In the genomic region with DNA sequence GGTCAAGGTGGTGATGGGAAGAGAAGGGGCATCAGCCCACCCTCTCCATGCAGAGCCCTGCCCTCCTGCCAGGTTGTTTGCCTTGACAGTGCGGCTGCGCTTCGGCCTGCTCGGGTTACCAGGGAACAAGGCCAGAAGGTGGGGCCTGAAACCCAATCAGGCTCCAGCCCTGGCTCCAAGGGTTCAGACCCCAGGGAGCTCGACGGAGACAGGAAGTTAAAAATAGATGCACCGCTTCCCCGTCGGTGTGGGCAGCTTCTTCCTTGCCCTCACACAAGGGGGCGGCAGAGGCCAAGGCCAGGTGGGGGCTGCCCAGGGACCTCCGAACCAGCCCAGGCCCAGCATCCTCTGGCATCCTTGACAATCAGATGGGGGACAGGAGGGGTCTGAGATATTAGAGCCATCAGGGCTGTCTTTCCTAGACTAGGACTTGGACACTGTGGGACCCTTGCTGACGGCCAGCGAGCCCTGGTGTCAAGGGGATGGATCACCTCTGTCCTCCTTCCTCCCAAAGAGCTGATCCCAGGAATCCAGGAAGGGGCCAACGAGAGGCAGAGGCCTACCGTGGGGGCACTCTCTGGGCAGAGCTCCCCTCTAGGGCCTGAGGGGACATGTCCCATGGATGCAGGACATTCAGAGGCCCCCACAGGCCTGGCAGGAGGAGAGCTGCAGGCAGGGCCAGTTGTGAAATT, we compare ENCODE assay signal across 8 cellular contexts.
DNase-seq lines count a peak whose midpoint lies in the region; ATAC-seq and TF ChIP-seq lines count a peak whose summit lies in the region.

No MANE protein-coding gene starts in this region.

- no peaks in the 10 kb centered on the region; the same call in 1 of the 2 replicates for H3K27me3 ChIP-seq in GM06990 (replicated peaks; ENCODE audit: control insufficient read depth, insufficient read depth, low read length)

- no peaks in the 10 kb centered on the region for H3K4me1 Mint-ChIP-seq in activated CD8-positive, alpha-beta T cell treated with anti-CD3 and anti-CD28 coated beads for 36 hours (ENCODE audit: low read depth)

- DNase-seq in GM06990 (ENCODE audit: extremely low read depth, insufficient read length) (no peak), NCI-H1092 (lab: John Stamatoyannopoulos, UW) (peak; percentile 20), left ventricle myocardium superior (peak; percentile 79)
- DNase-seq in activated CD8-positive, alpha-beta T cell treated with anti-CD3 and anti-CD28 coated beads for 36 hours: peak; percentile 53
- peak; percentile 11 to 26 (median 13) for DNase-seq in stimulated activated CD4-positive, alpha-beta T cell treated with anti-CD3 and anti-CD28 coated beads, TNF-alpha, amount 100 ng/mL, for 48 hours (ENCODE audit: low read depth in 3 of 3)
- DNase-seq in activated effector memory CD4-positive, alpha-beta T cell treated with Interleukin-2 at 50 U/mL for 16 hours: no peak

- ATAC-seq in activated CD8-positive, alpha-beta T cell treated with anti-CD3 and anti-CD28 coated beads for 36 hours: peak; percentile 69
- peak; percentile 78 for ATAC-seq in left ventricle myocardium superior
- no peak for ATAC-seq in HG03460 (IDR thresholded peaks at IDR 0.05; ENCODE audit: unreplicated experiment)
- no peak for ATAC-seq in GM21515 (IDR thresholded peaks at IDR 0.05; ENCODE audit: unreplicated experiment)

- H3K36me3 ChIP-seq in GM06990 (ENCODE audit: control insufficient read depth, insufficient read depth, low read length): no peaks in the 10 kb centered on the region

- intact Hi-C loops in activated CD8-positive, alpha-beta T cell treated with anti-CD3 and anti-CD28 coated beads for 36 hours (cut with micrococcal nuclease): no loop called here
- intact Hi-C loops in left ventricle myocardium superior (cut with micrococcal nuclease): no loop called here

- POLR2A ChIA-PET in activated CD8-positive, alpha-beta T cell treated with anti-CD3 and anti-CD28 coated beads for 36 hours (lab: Charles Lee): no interaction called here

- no peak overlapping the region for H3K4me3 ChIP-seq in GM06990 (replicated peaks; ENCODE audit: low read depth, low read length)

- no peaks in the 10 kb centered on the region for H3K27me3 Mint-ChIP-seq in activated CD8-positive, alpha-beta T cell treated with anti-CD3 and anti-CD28 coated beads for 36 hours

- H3K4me3 Mint-ChIP-seq in activated CD8-positive, alpha-beta T cell treated with anti-CD3 and anti-CD28 coated beads for 36 hours: no peak overlapping the region

- TF ChIP-seq CTCF in GM06990 (IDR thresholded peaks at IDR 0.05; ENCODE audit: insufficient read depth, low read length, poor library complexity, severe bottlenecking): peak; percentile 54
- peak; percentile 45 for TF ChIP-seq CTCF in activated CD8-positive, alpha-beta T cell treated with anti-CD3 and anti-CD28 coated beads for 36 hours (IDR thresholded peaks at IDR 0.05)

- H3K36me3 Mint-ChIP-seq in activated CD8-positive, alpha-beta T cell treated with anti-CD3 and anti-CD28 coated beads for 36 hours (ENCODE audit: low read depth): no peaks in the 10 kb centered on the region

- no peak overlapping the region for H3K27ac Mint-ChIP-seq in activated CD8-positive, alpha-beta T cell treated with anti-CD3 and anti-CD28 coated beads for 36 hours

- H3K9me3 Mint-ChIP-seq in activated CD8-positive, alpha-beta T cell treated with anti-CD3 and anti-CD28 coated beads for 36 hours: no peaks in the 10 kb centered on the region

- CTCF ChIA-PET in activated CD8-positive, alpha-beta T cell treated with anti-CD3 and anti-CD28 coated beads for 36 hours (lab: Charles Lee): interaction anchor here (0.6 to 2.4 kb wide), 15 partner anchors 8 to 286 kb away, joined by 3 to 23 read pairs (median 3); partner anchors contain the start of gene RIPOR3

Comparison
In these comparisons a context has a peak if more than half of its experiments do, and no peak if none do; other contexts are left out.
1. DNase-seq: peak in NCI-H1092 (single experiment), activated CD8-positive, alpha-beta T cell treated with anti-CD3 and anti-CD28 coated beads for 36 hours (single experiment), left ventricle myocardium superior (single experiment) and stimulated activated CD4-positive, alpha-beta T cell treated with anti-CD3 and anti-CD28 coated beads, TNF-alpha, amount 100 ng/mL, for 48 hours (3 of 3); none in GM06990 (single experiment) and activated effector memory CD4-positive, alpha-beta T cell treated with Interleukin-2 at 50 U/mL for 16 hours (single experiment).
2. ATAC-seq: peak in activated CD8-positive, alpha-beta T cell treated with anti-CD3 and anti-CD28 coated beads for 36 hours (single experiment) and left ventricle myocardium superior (single experiment); none in HG03460 (single experiment) and GM21515 (single experiment).